ENCODE assay signal across 28 cellular contexts in the genomic region with DNA sequence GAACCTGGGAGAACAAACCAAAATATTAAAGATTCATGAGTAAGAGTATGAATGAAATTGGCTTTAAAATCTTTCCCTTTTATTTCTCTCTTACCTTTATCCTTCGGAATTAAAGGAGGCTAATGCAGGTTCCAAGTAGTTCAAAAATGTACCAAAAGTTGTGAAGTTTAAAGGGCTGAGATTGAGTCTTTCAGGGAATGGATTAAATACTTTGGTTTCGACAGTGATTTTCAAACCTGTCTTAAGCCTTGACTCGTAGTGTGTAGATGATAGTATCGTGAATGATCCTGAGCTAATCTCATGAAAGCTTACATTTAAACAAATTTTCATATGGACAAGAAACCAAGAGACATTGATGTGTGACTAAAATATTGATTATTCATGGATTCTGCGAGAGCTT.
DNase-seq lines count a peak whose midpoint lies in the region; ATAC-seq, FAIRE-seq and TF ChIP-seq lines count a peak whose summit lies in the region.
"Had no signal": no experiment of that assay in that cellular context is flagged by ENCODE, and none has a peak within 500 bp of the region (broad histone marks: within the 10 kb centered on the region; RNA-seq: fewer than 3 reads in every experiment).

No MANE protein-coding gene starts in this region.

- H4K20me1 ChIP-seq in K562 (replicated peaks; ENCODE audit: control insufficient read depth, insufficient read depth, low read length), result peaks cover 26% of the 10 kb centered on the region

- H3K79me2 ChIP-seq in K562 (ENCODE audit: control insufficient read depth, insufficient read depth, low read length), result peaks cover 97% of the 10 kb centered on the region

- TF ChIP-seq POLR2A in K562 (conservative IDR thresholded peaks at IDR 0.05), result no peak

- no peak overlapping the region for H2AFZ ChIP-seq in K562 (ENCODE audit: low read depth, low read length)

- no peak overlapping the region for H3K4me3 Mint-ChIP-seq in natural killer cell
- H3K4me3 Mint-ChIP-seq in natural killer cell treated with Interleukin-12 subunit alpha and Interleukin-12 subunit beta and Interleukin-15 and Interleukin-18, amount 100 ng/mL, for 72 hours, result no peak overlapping the region
- peak overlapping the region in 7 of 10 donors; percentile 19 to 66 (median 26) for H3K4me3 Mint-ChIP-seq in naive thymus-derived CD4-positive, alpha-beta T cell
- H3K4me3 Mint-ChIP-seq in activated T-helper 1 cell treated with anti-CD3 and anti-CD28 coated beads, Interleukin-12 subunit alpha, Interleukin-12 subunit beta, Interleukin-2, Interleukin-4 antibody, amounts not matched to agents 30 ng/mL and 10 ng/mL and 1 ng/mL, durations not matched to agents 14 hours and 24 hours and 36 hours, result no peak overlapping the region
- H3K4me3 Mint-ChIP-seq: activated CD4-positive, alpha-beta T cell treated with anti-CD3 and anti-CD28 coated beads for 36 hours; activated CD8-positive, alpha-beta T cell treated with anti-CD3 and anti-CD28 coated beads, Interleukin-2, amount 10 ng/mL, durations not matched to agents 7 days and 5 days; stimulated activated effector memory CD8-positive, alpha-beta T cell treated with anti-CD3 and anti-CD28 coated beads, Interleukin-12 subunit alpha, Interleukin-12 subunit beta, amount 100 ng/mL, for 72 hours; type B pancreatic cell had no signal

- no peaks in the 10 kb centered on the region for H3K9me3 Mint-ChIP-seq in natural killer cell
- no peaks in the 10 kb centered on the region for H3K9me3 Mint-ChIP-seq in natural killer cell treated with Interleukin-12 subunit alpha and Interleukin-12 subunit beta and Interleukin-15 and Interleukin-18, amount 100 ng/mL, for 72 hours
- no peaks in the 10 kb centered on the region for H3K9me3 Mint-ChIP-seq in naive thymus-derived CD4-positive, alpha-beta T cell
- no peaks in the 10 kb centered on the region for H3K9me3 Mint-ChIP-seq in activated T-helper 1 cell treated with anti-CD3 and anti-CD28 coated beads, Interleukin-12 subunit alpha, Interleukin-12 subunit beta, Interleukin-2, Interleukin-4 antibody, amounts not matched to agents 30 ng/mL and 10 ng/mL and 1 ng/mL, durations not matched to agents 14 hours and 24 hours and 36 hours
- H3K9me3 Mint-ChIP-seq: stimulated activated effector memory CD8-positive, alpha-beta T cell treated with anti-CD3 and anti-CD28 coated beads, Interleukin-12 subunit alpha, Interleukin-12 subunit beta, amount 100 ng/mL, for 72 hours; type B pancreatic cell had no signal

- WGBS in K562 (ENCODE audit: insufficient coverage, low coverage, missing lambda C conversion rate), result 77% methylated on average over 5 of the region's 5 CpGs

- H3K4me2 ChIP-seq in K562 (ENCODE audit: insufficient read depth, low read length), result no peak overlapping the region

- H3K27me3 Mint-ChIP-seq in natural killer cell (ENCODE audit: low read depth in 2 of 2), result no peaks in the 10 kb centered on the region
- H3K27me3 Mint-ChIP-seq in natural killer cell treated with Interleukin-12 subunit alpha and Interleukin-12 subunit beta and Interleukin-15 and Interleukin-18, amount 100 ng/mL, for 72 hours, result no peaks in the 10 kb centered on the region
- H3K27me3 Mint-ChIP-seq in naive thymus-derived CD4-positive, alpha-beta T cell, result no peaks in the 10 kb centered on the region
- H3K27me3 Mint-ChIP-seq in activated T-helper 1 cell treated with anti-CD3 and anti-CD28 coated beads, Interleukin-12 subunit alpha, Interleukin-12 subunit beta, Interleukin-2, Interleukin-4 antibody, amounts not matched to agents 30 ng/mL and 10 ng/mL and 1 ng/mL, durations not matched to agents 14 hours and 24 hours and 36 hours (ENCODE audit: insufficient read depth), result no peaks in the 10 kb centered on the region
- H3K27me3 Mint-ChIP-seq: activated CD4-positive, alpha-beta T cell treated with anti-CD3 and anti-CD28 coated beads for 36 hours; type B pancreatic cell had no signal

- H3K9me1 ChIP-seq in K562 (ENCODE audit: control insufficient read depth, insufficient read depth, low read length), result no peaks in the 10 kb centered on the region

- POLR2A ChIA-PET in K562 (lab: Yijun Ruan, JAX), result interaction anchor here (0.5 to 3.5 kb wide), 5 partner anchors 15 to 187 kb away, joined by 3 to 14 read pairs (median 4); no protein-coding TSS in a partner anchor
- POLR2A ChIA-PET in naive thymus-derived CD4-positive, alpha-beta T cell (lab: Charles Lee), result interaction anchor here (1.3 to 2.2 kb wide), 2 partner anchors 65 to 165 kb away, joined by 3 to 5 read pairs; no protein-coding TSS in a partner anchor

- H3K36me3 ChIP-seq in K562 (ENCODE audit: control insufficient read depth, insufficient read depth, low read length), result peaks cover 34% of the 10 kb centered on the region
- H3K36me3 ChIP-seq in naive thymus-derived CD4-positive, alpha-beta T cell (ENCODE audit: control insufficient read depth in 2 of 3, insufficient read depth in 3 of 3, low read length in 3 of 3), result no peaks in the 10 kb centered on the region
- H3K36me3 ChIP-seq: HAP-1, left lung had no signal

- no peaks in the 10 kb centered on the region for H3K36me3 Mint-ChIP-seq in natural killer cell
- no peaks in the 10 kb centered on the region for H3K36me3 Mint-ChIP-seq in natural killer cell treated with Interleukin-12 subunit alpha and Interleukin-12 subunit beta and Interleukin-15 and Interleukin-18, amount 100 ng/mL, for 72 hours
- H3K36me3 Mint-ChIP-seq in naive thymus-derived CD4-positive, alpha-beta T cell, result peaks cover 0 to 15% (median 6%) of the 10 kb centered on the region in 5 donors
- peaks cover 19% of the 10 kb centered on the region for H3K36me3 Mint-ChIP-seq in activated T-helper 1 cell treated with anti-CD3 and anti-CD28 coated beads, Interleukin-12 subunit alpha, Interleukin-12 subunit beta, Interleukin-2, Interleukin-4 antibody, amounts not matched to agents 30 ng/mL and 10 ng/mL and 1 ng/mL, durations not matched to agents 14 hours and 24 hours and 36 hours (ENCODE audit: low read depth)

- DNase-seq in natural killer cell (no peak), K562 (ENCODE audit: extremely low read depth in 1 of 4, low spot score in 3 of 4) (no peak), NCI-H526 (lab: John Stamatoyannopoulos, UW) (no peak), 8988T (no peak)
- no peak for DNase-seq in natural killer cell treated with Interleukin-12 subunit alpha and Interleukin-12 subunit beta and Interleukin-15 and Interleukin-18, amount 100 ng/mL, for 72 hours (ENCODE audit: low spot score)
- no peak for DNase-seq in naive thymus-derived CD4-positive, alpha-beta T cell
- no peak for DNase-seq in activated T-helper 1 cell treated with anti-CD3 and anti-CD28 coated beads, Interleukin-12 subunit alpha, Interleukin-12 subunit beta, Interleukin-2, Interleukin-4 antibody, amounts not matched to agents 30 ng/mL and 10 ng/mL and 1 ng/mL, durations not matched to agents 14 hours and 24 hours and 36 hours (ENCODE audit: low spot score)
- DNase-seq: activated CD4-positive, alpha-beta T cell treated with anti-CD3 and anti-CD28 coated beads for 36 hours; activated CD8-positive, alpha-beta T cell treated with anti-CD3 and anti-CD28 coated beads, Interleukin-2, amount 10 ng/mL, durations not matched to agents 7 days and 5 days; activated naive CD4-positive, alpha-beta T cell treated with Interleukin-2 at 50 U/mL for 16 hours; anterior cingulate cortex; COR-L47; dermis blood vessel endothelial cell; DND-41; left lung; NCI-H1105; NCI-H2029; posterior cingulate gyrus; right lobe of liver; stimulated activated CD4-positive, alpha-beta T cell treated with anti-CD3 and anti-CD28 coated beads, Interleukin-4, amount 100 ng/mL, for 24 hours; substantia nigra had no signal

- TF ChIP-seq CTCF in natural killer cell (IDR thresholded peaks at IDR 0.05), result no peak
- no peak for TF ChIP-seq CTCF in K562 (IDR thresholded peaks at IDR 0.05 in 2 of 3, conservative IDR thresholded peaks at IDR 0.05 in 1 of 3; ENCODE audit: insufficient read depth in 2 of 3, low read depth in 1 of 3, low read length in 3 of 3)

- no peak overlapping the region for H3K27ac ChIP-seq in K562 (ENCODE audit: extremely low read depth, low read depth, low read length)
- H3K27ac ChIP-seq in naive thymus-derived CD4-positive, alpha-beta T cell (ENCODE audit: low read depth, low read length), result no peak overlapping the region
- H3K27ac ChIP-seq: left lung, right lobe of liver had no signal

- H3K4me1 Mint-ChIP-seq in natural killer cell, result peaks cover 45 to 48% of the 10 kb centered on the region in 2 donors
- H3K4me1 Mint-ChIP-seq in natural killer cell treated with Interleukin-12 subunit alpha and Interleukin-12 subunit beta and Interleukin-15 and Interleukin-18, amount 100 ng/mL, for 72 hours (ENCODE audit: low read depth in 2 of 2), result peaks cover 46 to 54% of the 10 kb centered on the region in 2 donors
- H3K4me1 Mint-ChIP-seq in naive thymus-derived CD4-positive, alpha-beta T cell, result peaks cover 41 to 60% (median 56%) of the 10 kb centered on the region in 7 donors
- peaks cover 44% of the 10 kb centered on the region for H3K4me1 Mint-ChIP-seq in activated T-helper 1 cell treated with anti-CD3 and anti-CD28 coated beads, Interleukin-12 subunit alpha, Interleukin-12 subunit beta, Interleukin-2, Interleukin-4 antibody, amounts not matched to agents 30 ng/mL and 10 ng/mL and 1 ng/mL, durations not matched to agents 14 hours and 24 hours and 36 hours (ENCODE audit: low read depth)

- no peaks in the 10 kb centered on the region for H3K27me3 ChIP-seq in K562 (ENCODE audit: control insufficient read depth in 2 of 2, insufficient read depth in 2 of 2, low read length in 2 of 2)
- H3K27me3 ChIP-seq in naive thymus-derived CD4-positive, alpha-beta T cell (ENCODE audit: control insufficient read depth in 2 of 2, insufficient read depth in 2 of 2, low read length in 2 of 2), result no peaks in the 10 kb centered on the region
- H3K27me3 ChIP-seq: left lung, right lobe of liver had no signal

- no peak for TF ChIP-seq EP300 in K562 (IDR thresholded peaks at IDR 0.05; ENCODE audit: low read length)

- CTCF ChIA-PET in K562 (lab: Yijun Ruan, JAX; ENCODE audit: low intra/inter-chr PET ratio), result no interaction called here
- CTCF ChIA-PET in naive thymus-derived CD4-positive, alpha-beta T cell (lab: Charles Lee), result no interaction called here

- peaks cover 0 to 15% of the 10 kb centered on the region in 2 experiments; a peak in 2 of 5 replicates for H3K4me1 ChIP-seq in K562 (replicated peaks in 1 of 2; ENCODE audit: control insufficient read depth in 2 of 2, insufficient read depth in 2 of 2, low read length in 2 of 2)
- peaks cover 29 to 56% of the 10 kb centered on the region in 2 donors for H3K4me1 ChIP-seq in naive thymus-derived CD4-positive, alpha-beta T cell (ENCODE audit: control insufficient read depth in 2 of 2, insufficient read depth in 2 of 2, low read length in 2 of 2)

- H3K4me3 ChIP-seq in K562, result no peak overlapping the region
- no peak overlapping the region for H3K4me3 ChIP-seq in naive thymus-derived CD4-positive, alpha-beta T cell (ENCODE audit: low read length)
- H3K4me3 ChIP-seq: HAP-1, left lung, right lobe of liver had no signal

- H3K27ac Mint-ChIP-seq in natural killer cell, result peak overlapping the region; percentile 64 to 70
- peak overlapping the region in 1 of 2 donors; percentile 52 for H3K27ac Mint-ChIP-seq in natural killer cell treated with Interleukin-12 subunit alpha and Interleukin-12 subunit beta and Interleukin-15 and Interleukin-18, amount 100 ng/mL, for 72 hours
- H3K27ac Mint-ChIP-seq in naive thymus-derived CD4-positive, alpha-beta T cell, result peak overlapping the region in 8 of 9 donors; percentile 22 to 73 (median 62)
- H3K27ac Mint-ChIP-seq in activated T-helper 1 cell treated with anti-CD3 and anti-CD28 coated beads, Interleukin-12 subunit alpha, Interleukin-12 subunit beta, Interleukin-2, Interleukin-4 antibody, amounts not matched to agents 30 ng/mL and 10 ng/mL and 1 ng/mL, durations not matched to agents 14 hours and 24 hours and 36 hours, result no peak overlapping the region
- H3K27ac Mint-ChIP-seq: activated CD8-positive, alpha-beta T cell treated with anti-CD3 and anti-CD28 coated beads, Interleukin-2, amount 10 ng/mL, durations not matched to agents 7 days and 5 days; stimulated activated effector memory CD8-positive, alpha-beta T cell treated with anti-CD3 and anti-CD28 coated beads, Interleukin-12 subunit alpha, Interleukin-12 subunit beta, amount 100 ng/mL, for 72 hours; type B pancreatic cell had no signal

- FAIRE-seq in K562 (lab: Jason Lieb, UNC), result no peak
- FAIRE-seq: endothelial cell of umbilical vein, GM19239 had no signal

- intact Hi-C loops in natural killer cell (cut with micrococcal nuclease), result no loop called here
- intact Hi-C loops in K562 (cut with micrococcal nuclease), result no loop called here
- intact Hi-C loops in naive thymus-derived CD4-positive, alpha-beta T cell (cut with micrococcal nuclease), result no loop called here
- intact Hi-C loops in activated T-helper 1 cell treated with anti-CD3 and anti-CD28 coated beads, Interleukin-12 subunit alpha, Interleukin-12 subunit beta, Interleukin-2, Interleukin-4 antibody, amounts not matched to agents 30 ng/mL and 10 ng/mL and 1 ng/mL, durations not matched to agents 14 hours and 24 hours and 36 hours (cut with micrococcal nuclease), result no loop called here

- no peak overlapping the region for H3K9ac ChIP-seq in K562 (ENCODE audit: insufficient read depth in 1 of 2, low read depth in 2 of 2, low read length in 2 of 2)

- no peak for TF ChIP-seq RAD21 in K562 (CRISPR knock-in tag; conservative IDR thresholded peaks at IDR 0.05 in 1 of 2, IDR thresholded peaks at IDR 0.05 in 1 of 2)

- ATAC-seq in natural killer cell, result no peak
- no peak for ATAC-seq in natural killer cell treated with Interleukin-12 subunit alpha and Interleukin-12 subunit beta and Interleukin-15 and Interleukin-18, amount 100 ng/mL, for 72 hours
- ATAC-seq in K562, result no peak
- ATAC-seq in naive thymus-derived CD4-positive, alpha-beta T cell, result no peak
- ATAC-seq in HG03457 (IDR thresholded peaks at IDR 0.05; ENCODE audit: unreplicated experiment), result no peak
- ATAC-seq: activated CD4-positive, alpha-beta T cell treated with anti-CD3 and anti-CD28 coated beads for 36 hours; activated CD8-positive, alpha-beta T cell treated with anti-CD3 and anti-CD28 coated beads, Interleukin-2, amount 10 ng/mL, durations not matched to agents 7 days and 5 days; left lung; right lobe of liver; SK-N-SH treated with all-trans-retinoic acid at 6 μM for 48 hours; stimulated activated effector memory CD8-positive, alpha-beta T cell treated with anti-CD3 and anti-CD28 coated beads, Interleukin-12 subunit alpha, Interleukin-12 subunit beta, amount 100 ng/mL, for 72 hours had no signal

- no TSS peak for BruUV-seq in K562 (replicated peaks; lab: Mats Ljungman, UMichigan)

- H3K9me3 ChIP-seq in K562 (replicated peaks; ENCODE audit: control insufficient read depth, insufficient read depth, low read depth, low read length), result no peaks in the 10 kb centered on the region
- H3K9me3 ChIP-seq in naive thymus-derived CD4-positive, alpha-beta T cell (ENCODE audit: control insufficient read depth in 2 of 3, low read length in 3 of 3), result no peaks in the 10 kb centered on the region
- H3K9me3 ChIP-seq: HAP-1, left lung, right lobe of liver had no signal

- in situ Hi-C loops in K562 (cut with MboI), result no loop called here

Comparison
In these comparisons a context has a peak if more than half of its experiments do, and no peak if none do; other contexts are left out.
1. H3K4me3 Mint-ChIP-seq: peak in naive thymus-derived CD4-positive, alpha-beta T cell (7 of 10); none in natural killer cell (single experiment), natural killer cell treated with Interleukin-12 subunit alpha and Interleukin-12 subunit beta and Interleukin-15 and Interleukin-18, amount 100 ng/mL, for 72 hours (single experiment) and activated T-helper 1 cell treated with anti-CD3 and anti-CD28 coated beads, Interleukin-12 subunit alpha, Interleukin-12 subunit beta, Interleukin-2, Interleukin-4 antibody, amounts not matched to agents 30 ng/mL and 10 ng/mL and 1 ng/mL, durations not matched to agents 14 hours and 24 hours and 36 hours (single experiment).